In the genomic region with DNA sequence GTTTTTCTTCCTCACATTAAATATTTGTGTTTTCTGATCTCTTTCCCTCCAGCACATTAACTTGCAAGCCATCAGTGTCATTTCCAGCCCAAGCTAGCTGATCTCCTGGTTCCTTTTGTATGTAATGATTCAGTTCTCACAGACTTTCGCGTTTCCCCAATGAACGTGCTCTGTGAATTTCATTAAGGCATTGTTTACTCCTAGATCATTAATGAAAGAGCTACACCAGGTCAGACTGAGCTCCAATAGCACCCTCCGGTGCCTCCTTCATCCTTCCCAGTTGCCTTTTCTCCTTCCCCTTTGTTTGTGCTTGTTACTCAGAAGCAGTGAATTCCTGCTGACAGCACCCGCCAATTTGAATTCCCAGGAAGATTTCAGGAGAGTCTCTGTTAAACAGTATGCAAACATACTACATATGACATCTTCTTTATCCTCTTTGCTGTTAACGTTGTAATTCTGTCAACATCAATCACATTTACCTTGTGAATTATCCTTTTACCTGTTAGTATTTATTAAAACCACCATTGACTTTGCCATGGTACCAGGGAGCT, we compare ENCODE assay signal across 24 cellular contexts. TPM values are rescaled to one million over a fixed set of nuclear protein-coding genes. Genes with fewer than 3 reads are reported as not detected.
"Had no signal": no experiment of that assay in that cellular context is flagged by ENCODE, and none has a peak within 500 bp of the region (broad histone marks: within the 10 kb centered on the region; RNA-seq: fewer than 3 reads in every experiment).

No MANE protein-coding gene starts in this region.

- ATAC-seq: activated CD8-positive, alpha-beta T cell treated with anti-CD3 and anti-CD28 coated beads for 36 hours; left lung; upper lobe of right lung had no signal

- H3K27ac ChIP-seq: left lung, right atrium auricular region, thyroid gland, upper lobe of right lung, VCaP had no signal

- H3K4me1 ChIP-seq: left lung, right atrium auricular region, thyroid gland, upper lobe of right lung had no signal

- H3K4me3 ChIP-seq: left lung, lung, right atrium auricular region, thyroid gland, upper lobe of right lung had no signal

- H3K27me3 ChIP-seq: left lung, right atrium auricular region, thyroid gland, upper lobe of right lung had no signal

- H3K9me3 ChIP-seq: left lung, right atrium auricular region, thyroid gland, upper lobe of right lung had no signal

- DNase-seq: activated CD4-positive, alpha-beta T cell treated with anti-CD3 and anti-CD28 coated beads, Interleukin-2, amount 10 ng/mL, durations not matched to agents 7 days and 5 days; activated CD4-positive, CD25-positive, alpha-beta regulatory T cell treated with anti-CD3 and anti-CD28 coated beads, Interleukin-2, amount 50 U/mL, for 72 hours; activated CD8-positive, alpha-beta T cell treated with anti-CD3 and anti-CD28 coated beads for 36 hours; activated gamma-delta T cell treated with Interleukin-2 at 50 U/mL for 16 hours; activated T-cell treated with anti-CD3 and anti-CD28 coated beads, Interleukin-2, amount 50 U/mL, for 1 hour; central memory CD4-positive, alpha-beta T cell; dermis blood vessel endothelial cell; effector CD8-positive, alpha-beta T cell; foreskin melanocyte; kidney glomerular epithelial cell; left lung; naive B cell; stimulated activated CD4-positive, alpha-beta T cell treated with anti-CD3 and anti-CD28 coated beads, Interleukin-12 subunit alpha, Interleukin-12 subunit beta, amount 100 ng/mL, for 4 hours; substantia nigra; thyroid gland; upper lobe of right lung had no signal

- H3K36me3 ChIP-seq: left lung, right atrium auricular region, thyroid gland, upper lobe of right lung had no signal

RNA-seq across cellular contexts. Expression of gene CBY2, which starts 3.1 kb away (rescaled TPM):
- total RNA-seq: activated CD4-positive, alpha-beta T cell treated with anti-CD3 and anti-CD28 coated beads, Interleukin-2, amount 10 ng/mL, durations not matched to agents 7 days and 5 days; activated CD8-positive, alpha-beta T cell treated with anti-CD3 and anti-CD28 coated beads for 36 hours; dermis blood vessel endothelial cell; left lung; lung; mesenteric fat pad; mucosa of gallbladder; osteocyte; progenitor cell of endocrine pancreas; right atrium auricular region; upper lobe of right lung had no signal
- polyA plus RNA-seq: esophagus, lung had no signal
